ENCODE assay signal across 8 cellular contexts in genomic region chr17:13601776-13602551, GRCh38. TPM values are rescaled to one million over a fixed set of nuclear protein-coding genes. Genes with fewer than 3 reads are reported as not detected.
DNase-seq lines count a peak whose midpoint lies in the region; ATAC-seq lines count a peak whose summit lies in the region.

Gene HS3ST3A1, minus strand, starts transcription at chr17:13601929. Its CDS starts 800 bp downstream, at chr17:13601129.

- H3K4me1 ChIP-seq in rectal smooth muscle tissue (ENCODE audit: control insufficient read depth, insufficient read depth, low read length) = no peaks in the 10 kb centered on the region

- peaks cover 10% of the 10 kb centered on the region for H3K27me3 ChIP-seq in rectal smooth muscle tissue (ENCODE audit: control insufficient read depth, insufficient read depth, low read length)

- H3K27ac ChIP-seq in rectal smooth muscle tissue (ENCODE audit: low read depth, low read length) = peak within 1 kb of the TSS; percentile 14

- no peak within 1 kb of the TSS for H3K9ac ChIP-seq in rectal smooth muscle tissue (ENCODE audit: low read length)

- no peaks in the 10 kb centered on the region for H3K9me3 Mint-ChIP-seq in activated T-helper 17 cell treated with anti-CD3 and anti-CD28 coated beads, Interleukin-2, amount 50 U/mL, for 72 hours

- H3K4me3 ChIP-seq in rectal smooth muscle tissue (ENCODE audit: low read length) = peak within 1 kb of the TSS; percentile 52

- peak within 1 kb of the TSS; percentile 64 for H3K4me3 Mint-ChIP-seq in activated T-helper 17 cell treated with anti-CD3 and anti-CD28 coated beads, Interleukin-2, amount 50 U/mL, for 72 hours

- peak; percentile 25 to 48 for ATAC-seq in activated CD4-positive, CD25-positive, alpha-beta regulatory T cell treated with anti-CD3 and anti-CD28 coated beads, Interleukin-2, amount 50 U/mL, for 24 hours
- peak; percentile 37 for ATAC-seq in activated T-helper 17 cell treated with anti-CD3 and anti-CD28 coated beads, Interleukin-2, amount 50 U/mL, for 72 hours (replicated peaks)
- peak; percentile 82 to 92 for ATAC-seq in left cardiac atrium
- ATAC-seq in HG03342 (IDR thresholded peaks at IDR 0.05; ENCODE audit: unreplicated experiment) = no peak

- intact Hi-C loops in left cardiac atrium (cut with DNase I) = no loop called here

- H3K36me3 ChIP-seq in rectal smooth muscle tissue (ENCODE audit: control insufficient read depth, insufficient read depth, low read length) = no peaks in the 10 kb centered on the region

- H3K4me1 Mint-ChIP-seq in activated T-helper 17 cell treated with anti-CD3 and anti-CD28 coated beads, Interleukin-2, amount 50 U/mL, for 72 hours = peaks cover 9% of the 10 kb centered on the region

- H3K27me3 Mint-ChIP-seq in activated T-helper 17 cell treated with anti-CD3 and anti-CD28 coated beads, Interleukin-2, amount 50 U/mL, for 72 hours = peaks cover 56% of the 10 kb centered on the region

- no peak for DNase-seq in activated CD4-positive, CD25-positive, alpha-beta regulatory T cell (lab: John Stamatoyannopoulos, UW)
- DNase-seq in left cardiac atrium (no peak), NCI-H2081 treated with DMSO at 0.1 percent for 48 hours (lab: John Stamatoyannopoulos, UW) (no peak), NCI-H2107 treated with DMSO at 0.1 percent for 48 hours (lab: John Stamatoyannopoulos, UW; ENCODE audit: unreplicated experiment) (no peak)

- no peaks in the 10 kb centered on the region for H3K36me3 Mint-ChIP-seq in activated T-helper 17 cell treated with anti-CD3 and anti-CD28 coated beads, Interleukin-2, amount 50 U/mL, for 72 hours (ENCODE audit: low read depth)

- H3K27ac Mint-ChIP-seq in activated T-helper 17 cell treated with anti-CD3 and anti-CD28 coated beads, Interleukin-2, amount 50 U/mL, for 72 hours = no peak within 1 kb of the TSS

RNA-seq across cellular contexts. Expression of gene HS3ST3A1, which starts in this region (rescaled TPM):
- under 1 TPM in 1 of 2 donors, not detected in 1; 0.29 TPM for total RNA-seq in activated T-helper 17 cell treated with anti-CD3 and anti-CD28 coated beads, Interleukin-2, amount 50 U/mL, for 72 hours
- under 1 TPM; 0.16 to 0.27 TPM for total RNA-seq in left cardiac atrium

Comparison
In these comparisons a context has a peak if more than half of its experiments do, and no peak if none do; other contexts are left out.
1. Peak in ATAC-seq in activated T-helper 17 cell treated with anti-CD3 and anti-CD28 coated beads, Interleukin-2, amount 50 U/mL, for 72 hours; RNA of the gene not detected or under 1 TPM.
2. Peak in ATAC-seq in left cardiac atrium; RNA of the gene not detected or under 1 TPM.